Comparison of ENCODE assay signal across 8 cellular contexts in the genomic region with DNA sequence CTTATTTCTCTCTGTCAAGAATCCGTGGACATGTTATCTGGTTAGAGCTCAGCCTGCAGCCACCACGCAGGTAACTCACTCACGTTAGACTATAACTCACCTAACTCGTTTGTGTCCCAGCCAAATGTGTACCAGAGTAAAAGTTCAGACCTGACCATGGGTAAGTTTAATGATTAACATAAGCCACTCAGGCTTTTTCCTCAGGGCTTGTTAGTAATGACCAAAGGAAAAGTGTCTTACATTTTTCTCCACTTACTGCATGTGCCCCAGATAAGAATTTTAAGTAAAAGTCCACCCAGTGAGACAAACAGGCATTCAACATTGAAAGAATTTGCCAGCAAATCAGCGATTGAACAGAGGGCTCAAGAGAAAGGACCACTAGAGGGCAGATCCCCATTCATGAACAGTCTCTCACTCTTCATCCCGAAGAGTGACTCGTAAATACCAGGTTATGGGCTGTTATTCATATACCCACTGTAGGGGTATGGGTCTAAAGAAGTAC. TPM values are rescaled to one million over a fixed set of nuclear protein-coding genes. Genes with fewer than 3 reads are reported as not detected.
DNase-seq lines count a peak whose midpoint lies in the region; ATAC-seq and TF ChIP-seq lines count a peak whose summit lies in the region.

A gene with protein sequence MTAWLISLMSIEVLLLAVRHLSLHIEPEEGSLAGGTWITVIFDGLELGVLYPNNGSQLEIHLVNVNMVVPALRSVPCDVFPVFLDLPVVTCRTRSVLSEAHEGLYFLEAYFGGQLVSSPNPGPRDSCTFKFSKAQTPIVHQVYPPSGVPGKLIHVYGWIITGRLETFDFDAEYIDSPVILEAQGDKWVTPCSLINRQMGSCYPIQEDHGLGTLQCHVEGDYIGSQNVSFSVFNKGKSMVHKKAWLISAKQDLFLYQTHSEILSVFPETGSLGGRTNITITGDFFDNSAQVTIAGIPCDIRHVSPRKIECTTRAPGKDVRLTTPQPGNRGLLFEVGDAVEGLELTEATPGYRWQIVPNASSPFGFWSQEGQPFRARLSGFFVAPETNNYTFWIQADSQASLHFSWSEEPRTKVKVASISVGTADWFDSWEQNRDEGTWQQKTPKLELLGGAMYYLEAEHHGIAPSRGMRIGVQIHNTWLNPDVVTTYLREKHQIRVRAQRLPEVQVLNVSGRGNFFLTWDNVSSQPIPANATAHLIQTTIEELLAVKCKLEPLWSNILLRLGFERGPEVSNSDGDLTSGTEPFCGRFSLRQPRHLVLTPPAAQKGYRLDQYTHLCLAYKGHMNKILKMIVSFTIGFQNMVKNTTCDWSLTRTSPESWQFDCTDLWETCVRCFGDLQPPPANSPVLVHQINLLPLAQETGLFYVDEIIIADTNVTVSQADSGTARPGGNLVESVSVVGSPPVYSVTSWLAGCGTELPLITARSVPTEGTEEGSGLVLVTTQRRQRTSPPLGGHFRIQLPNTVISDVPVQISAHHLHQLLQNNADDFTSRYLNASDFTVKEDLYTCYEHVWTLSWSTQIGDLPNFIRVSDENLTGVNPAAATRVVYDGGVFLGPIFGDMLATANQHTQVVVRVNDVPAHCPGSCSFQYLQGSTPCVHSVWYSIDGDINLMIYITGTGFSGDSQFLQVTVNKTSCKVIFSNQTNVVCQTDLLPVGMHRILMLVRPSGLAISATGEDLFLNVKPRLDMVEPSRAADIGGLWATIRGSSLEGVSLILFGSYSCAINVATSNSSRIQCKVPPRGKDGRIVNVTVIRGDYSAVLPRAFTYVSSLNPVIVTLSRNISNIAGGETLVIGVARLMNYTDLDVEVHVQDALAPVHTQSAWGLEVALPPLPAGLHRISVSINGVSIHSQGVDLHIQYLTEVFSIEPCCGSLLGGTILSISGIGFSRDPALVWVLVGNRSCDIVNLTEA (N-terminal part only) (minus strand): TSS at position 116 of the 502 bp plus-strand sequence. CDS start 2,680 bp downstream, outside the sequence.

- H3K4me1 Mint-ChIP-seq in activated naive CD4-positive, alpha-beta T cell treated with anti-CD3 and anti-CD28 coated beads, Interleukin-2, amount 10 ng/mL, durations not matched to agents 7 days and 5 days, result no peaks in the 10 kb centered on the region
- peaks cover 7% of the 10 kb centered on the region for H3K4me1 Mint-ChIP-seq in type B pancreatic cell (ENCODE audit: unreplicated experiment)

- H3K4me3 Mint-ChIP-seq in activated naive CD4-positive, alpha-beta T cell treated with anti-CD3 and anti-CD28 coated beads, Interleukin-2, amount 10 ng/mL, durations not matched to agents 7 days and 5 days, result no peak within 1 kb of the TSS
- peak within 1 kb of the TSS; percentile 1 for H3K4me3 Mint-ChIP-seq in type B pancreatic cell

- peaks cover 19% of the 10 kb centered on the region for H3K27me3 Mint-ChIP-seq in activated naive CD4-positive, alpha-beta T cell treated with anti-CD3 and anti-CD28 coated beads, Interleukin-2, amount 10 ng/mL, durations not matched to agents 7 days and 5 days
- H3K27me3 Mint-ChIP-seq in type B pancreatic cell, result peaks cover 3% of the 10 kb centered on the region

- CTCF ChIA-PET in activated naive CD4-positive, alpha-beta T cell treated with anti-CD3 and anti-CD28 coated beads, Interleukin-2, amount 10 ng/mL, durations not matched to agents 7 days and 5 days (lab: Charles Lee), result interaction anchor here (1.0 kb wide), 1 partner anchor 168 kb away, joined by 3 read pairs; no protein-coding TSS in a partner anchor

- peak; percentile 66 for TF ChIP-seq CTCF in type B pancreatic cell (conservative IDR thresholded peaks at IDR 0.05)

- H3K27ac Mint-ChIP-seq in activated naive CD4-positive, alpha-beta T cell treated with anti-CD3 and anti-CD28 coated beads, Interleukin-2, amount 50 U/mL, for 72 hours, result no peak within 1 kb of the TSS
- H3K27ac Mint-ChIP-seq in activated naive CD4-positive, alpha-beta T cell treated with anti-CD3 and anti-CD28 coated beads, Interleukin-2, amount 10 ng/mL, durations not matched to agents 7 days and 5 days, result no peak within 1 kb of the TSS
- peak within 1 kb of the TSS; percentile 0 for H3K27ac Mint-ChIP-seq in type B pancreatic cell

- H3K9me3 Mint-ChIP-seq in activated naive CD4-positive, alpha-beta T cell treated with anti-CD3 and anti-CD28 coated beads, Interleukin-2, amount 50 U/mL, for 72 hours, result no peaks in the 10 kb centered on the region
- no peaks in the 10 kb centered on the region for H3K9me3 Mint-ChIP-seq in activated naive CD4-positive, alpha-beta T cell treated with anti-CD3 and anti-CD28 coated beads, Interleukin-2, amount 10 ng/mL, durations not matched to agents 7 days and 5 days
- H3K9me3 Mint-ChIP-seq in type B pancreatic cell, result no peaks in the 10 kb centered on the region

- peak; percentile 58 to 59 for ATAC-seq in activated naive CD4-positive, alpha-beta T cell treated with anti-CD3 and anti-CD28 coated beads, Interleukin-2, amount 50 U/mL, for 72 hours
- ATAC-seq in GM18868 (IDR thresholded peaks at IDR 0.05; ENCODE audit: unreplicated experiment), result no peak
- ATAC-seq in GM19324 (IDR thresholded peaks at IDR 0.05; ENCODE audit: low FRiP score, unreplicated experiment), result no peak

- H3K36me3 Mint-ChIP-seq in activated naive CD4-positive, alpha-beta T cell treated with anti-CD3 and anti-CD28 coated beads, Interleukin-2, amount 50 U/mL, for 72 hours, result no peaks in the 10 kb centered on the region
- no peaks in the 10 kb centered on the region for H3K36me3 Mint-ChIP-seq in activated naive CD4-positive, alpha-beta T cell treated with anti-CD3 and anti-CD28 coated beads, Interleukin-2, amount 10 ng/mL, durations not matched to agents 7 days and 5 days
- no peaks in the 10 kb centered on the region for H3K36me3 Mint-ChIP-seq in type B pancreatic cell

- DNase-seq in activated naive CD4-positive, alpha-beta T cell treated with anti-CD3 and anti-CD28 coated beads, Interleukin-2, amount 50 U/mL, for 72 hours (ENCODE audit: low spot score in 2 of 2), result no peak
- DNase-seq in activated naive CD4-positive, alpha-beta T cell treated with anti-CD3 and anti-CD28 coated beads, Interleukin-2, amount 10 ng/mL, durations not matched to agents 7 days and 5 days, result no peak
- DNase-seq in OCI-M1 (lab: John Stamatoyannopoulos, UW) (peak; percentile 51), germinal center (ENCODE audit: low spot score) (peak; percentile 5), type B pancreatic cell (ENCODE audit: extremely low spot score, unreplicated experiment) (no peak)
- no peak for DNase-seq in activated CD8-positive, alpha-beta memory T cell treated with anti-CD3 and anti-CD28 coated beads for 24 hours

RNA-seq across cellular contexts. Expression of the gene that starts here (rescaled TPM):
- total RNA-seq in activated naive CD4-positive, alpha-beta T cell treated with anti-CD3 and anti-CD28 coated beads, Interleukin-2, amount 50 U/mL, for 72 hours, result not detected
- total RNA-seq in type B pancreatic cell (ENCODE audit: low replicate concordance), result 0.52 and 0.75 TPM in 2 replicates

Comparison
In these comparisons a context has a peak if more than half of its experiments do, and no peak if none do; other contexts are left out.
1. Peak in ATAC-seq in activated naive CD4-positive, alpha-beta T cell treated with anti-CD3 and anti-CD28 coated beads, Interleukin-2, amount 50 U/mL, for 72 hours; RNA of the gene not detected or under 1 TPM.
2. DNase-seq: peak in OCI-M1 (single experiment) and germinal center (single experiment); none in activated naive CD4-positive, alpha-beta T cell treated with anti-CD3 and anti-CD28 coated beads, Interleukin-2, amount 50 U/mL, for 72 hours (0 of 2), activated naive CD4-positive, alpha-beta T cell treated with anti-CD3 and anti-CD28 coated beads, Interleukin-2, amount 10 ng/mL, durations not matched to agents 7 days and 5 days (single experiment), type B pancreatic cell (single experiment) and activated CD8-positive, alpha-beta memory T cell treated with anti-CD3 and anti-CD28 coated beads for 24 hours (single experiment).